ENCODE assay signal across 16 cellular contexts in genomic region chr3:15347104-15347736, GRCh38. TPM values are rescaled to one million over a fixed set of nuclear protein-coding genes. Genes with fewer than 3 reads are reported as not detected.
DNase-seq lines count a peak whose midpoint lies in the region; ATAC-seq and TF ChIP-seq lines count a peak whose summit lies in the region.
"Had no signal": no experiment of that assay in that cellular context is flagged by ENCODE, and none has a peak within 500 bp of the region (broad histone marks: within the 10 kb centered on the region; RNA-seq: fewer than 3 reads in every experiment).

No MANE protein-coding gene starts in this region.

- peak overlapping the region; percentile 41 for H3K4me3 Mint-ChIP-seq in natural killer cell
- no peak overlapping the region for H3K4me3 Mint-ChIP-seq in natural killer cell treated with Interleukin-12 subunit alpha and Interleukin-12 subunit beta and Interleukin-15 and Interleukin-18, amount 100 ng/mL, for 72 hours
- H3K4me3 Mint-ChIP-seq in effector memory CD8-positive, alpha-beta T cell, result peak overlapping the region; percentile 63 to 64
- H3K4me3 Mint-ChIP-seq: mesothelial cell of epicardium had no signal

- 83% methylated on average over 7 of the region's 7 CpGs for WGBS in right lobe of liver (ENCODE audit: insufficient coverage, low coverage, low lambda C conversion rate, missing lambda C conversion rate)

- H3K27ac Mint-ChIP-seq in natural killer cell, result peak overlapping the region in 1 of 2 donors; percentile 65
- H3K27ac Mint-ChIP-seq in natural killer cell treated with Interleukin-12 subunit alpha and Interleukin-12 subunit beta and Interleukin-15 and Interleukin-18, amount 100 ng/mL, for 72 hours, result no peak overlapping the region
- peak overlapping the region; percentile 67 to 81 for H3K27ac Mint-ChIP-seq in effector memory CD8-positive, alpha-beta T cell

- no peaks in the 10 kb centered on the region for H3K36me3 Mint-ChIP-seq in natural killer cell
- H3K36me3 Mint-ChIP-seq in natural killer cell treated with Interleukin-12 subunit alpha and Interleukin-12 subunit beta and Interleukin-15 and Interleukin-18, amount 100 ng/mL, for 72 hours, result no peaks in the 10 kb centered on the region
- H3K36me3 Mint-ChIP-seq in effector memory CD8-positive, alpha-beta T cell (ENCODE audit: insufficient read depth), result peaks cover 4% of the 10 kb centered on the region

- no peak for DNase-seq in natural killer cell
- no peak for DNase-seq in natural killer cell treated with Interleukin-12 subunit alpha and Interleukin-12 subunit beta and Interleukin-15 and Interleukin-18, amount 100 ng/mL, for 72 hours (ENCODE audit: low spot score)
- peak; percentile 19 for DNase-seq in SW480 (ENCODE audit: low spot score)
- peak in 1 of 3 experiments; percentile 7 for DNase-seq in effector memory CD8-positive, alpha-beta T cell
- DNase-seq in right lobe of liver, result no peak
- DNase-seq in DMS79 (lab: John Stamatoyannopoulos, UW), result no peak
- DNase-seq: head of caudate nucleus; KBM-7; NCI-H1417 treated with DMSO at 0.1 percent for 48 hours; NCI-H345; nucleus accumbens; stimulated activated CD4-positive, alpha-beta T cell treated with anti-CD3 and anti-CD28 coated beads, Interleukin-4, amount 100 ng/mL, for 4 hours had no signal

- no peak overlapping the region for H3K4me3 ChIP-seq in right lobe of liver
- H3K4me3 ChIP-seq: coronary artery had no signal

- no peak overlapping the region for H3K27ac ChIP-seq in right lobe of liver
- H3K27ac ChIP-seq: coronary artery had no signal

- no peaks in the 10 kb centered on the region for H3K27me3 ChIP-seq in right lobe of liver

- H3K4me1 Mint-ChIP-seq in natural killer cell, result peaks cover 18 to 19% of the 10 kb centered on the region in 2 donors
- H3K4me1 Mint-ChIP-seq in natural killer cell treated with Interleukin-12 subunit alpha and Interleukin-12 subunit beta and Interleukin-15 and Interleukin-18, amount 100 ng/mL, for 72 hours (ENCODE audit: low read depth in 2 of 2), result peaks cover 11% of the 10 kb centered on the region in 2 donors
- H3K4me1 Mint-ChIP-seq in effector memory CD8-positive, alpha-beta T cell (ENCODE audit: low read depth in 2 of 2), result peaks cover 17 to 27% of the 10 kb centered on the region in 2 donors

- no peaks in the 10 kb centered on the region for H3K9me3 ChIP-seq in right lobe of liver

- H3K36me3 ChIP-seq in right lobe of liver, result no peaks in the 10 kb centered on the region

- ATAC-seq in natural killer cell (no peak), GM18909 (IDR thresholded peaks at IDR 0.05; ENCODE audit: poor library complexity, unreplicated experiment) (no peak), right lobe of liver (no peak), HG02798 (IDR thresholded peaks at IDR 0.05; ENCODE audit: poor library complexity, unreplicated experiment) (no peak)
- ATAC-seq in natural killer cell treated with Interleukin-12 subunit alpha and Interleukin-12 subunit beta and Interleukin-15 and Interleukin-18, amount 100 ng/mL, for 72 hours, result no peak
- ATAC-seq in effector memory CD8-positive, alpha-beta T cell (replicated peaks), result peak; percentile 73

- intact Hi-C loops in natural killer cell (cut with micrococcal nuclease), result no loop called here
- intact Hi-C loops in right lobe of liver (cut with DNase I), result no loop called here

- TF ChIP-seq CTCF in natural killer cell (IDR thresholded peaks at IDR 0.05), result no peak
- no peak for TF ChIP-seq CTCF in right lobe of liver (IDR thresholded peaks at IDR 0.05)

- no peaks in the 10 kb centered on the region for H3K9me3 Mint-ChIP-seq in natural killer cell
- H3K9me3 Mint-ChIP-seq in natural killer cell treated with Interleukin-12 subunit alpha and Interleukin-12 subunit beta and Interleukin-15 and Interleukin-18, amount 100 ng/mL, for 72 hours, result no peaks in the 10 kb centered on the region
- H3K9me3 Mint-ChIP-seq in effector memory CD8-positive, alpha-beta T cell, result no peaks in the 10 kb centered on the region

- peaks cover 0 to 13% (median 6%) of the 10 kb centered on the region in 4 donors for H3K4me1 ChIP-seq in right lobe of liver

- no peaks in the 10 kb centered on the region for H3K27me3 Mint-ChIP-seq in natural killer cell (ENCODE audit: low read depth in 2 of 2)
- H3K27me3 Mint-ChIP-seq in natural killer cell treated with Interleukin-12 subunit alpha and Interleukin-12 subunit beta and Interleukin-15 and Interleukin-18, amount 100 ng/mL, for 72 hours, result no peaks in the 10 kb centered on the region
- H3K27me3 Mint-ChIP-seq in effector memory CD8-positive, alpha-beta T cell, result no peaks in the 10 kb centered on the region

- TF ChIP-seq POLR2A in right lobe of liver (IDR thresholded peaks at IDR 0.05), result no peak

RNA-seq across cellular contexts. Expression of gene SH3BP5, which starts 14.8 kb away (rescaled TPM):
- total RNA-seq in natural killer cell, result 100 to 1,000 TPM in 1 of 3 donors, 10 to 100 TPM in 2; 89.4 to 129 (median 91.0) TPM
- 100 to 1,000 TPM in 1 of 2 donors, 10 to 100 TPM in 1; 58.5 to 165 TPM for total RNA-seq in natural killer cell treated with Interleukin-12 subunit alpha and Interleukin-12 subunit beta and Interleukin-15 and Interleukin-18, amount 100 ng/mL, for 72 hours
- total RNA-seq in right lobe of liver, result 10 to 100 TPM in 4 of 6 experiments, 1 to 10 TPM in 2; 8.9 to 19.2 (median 13.8) TPM

Comparison
In these comparisons a context has a peak if more than half of its experiments do, and no peak if none do; other contexts are left out.
1. H3K27ac Mint-ChIP-seq: peak in effector memory CD8-positive, alpha-beta T cell (2 of 2); none in natural killer cell treated with Interleukin-12 subunit alpha and Interleukin-12 subunit beta and Interleukin-15 and Interleukin-18, amount 100 ng/mL, for 72 hours (0 of 2).